24 cellular contexts compared by ENCODE assay signal in genomic region chr5:73746608-73747007, GRCh38.
"Had no signal": no experiment of that assay in that cellular context is flagged by ENCODE, and none has a peak within 500 bp of the region (broad histone marks: within the 10 kb centered on the region; RNA-seq: fewer than 3 reads in every experiment).

No MANE protein-coding gene starts in this region.

- H3K27me3 ChIP-seq: SJSA1 had no signal

- H3K4me3 ChIP-seq: SJSA1, SK-N-MC had no signal

- H3K9me3 ChIP-seq: SJSA1 had no signal

- H3K27ac ChIP-seq: HL-60, SJSA1, SK-N-MC had no signal

- DNase-seq: IMR-90, Karpas-422, KG1, MM.1S, NCI-H1092 treated with DMSO at 0.1 percent for 48 hours, NCI-H1436, NCI-H187, NCI-H2029, NCI-H2081 treated with DMSO at 0.1 percent for 48 hours, NCI-H2171, NCI-H226, NCI-H446, NCI-H510A, NCI-H524 treated with DMSO at 0.1 percent for 48 hours, NCI-H69, NCI-H774, Right ventricle myocardium superior, RPMI8226, SIG-M5 had no signal

- FAIRE-seq: HTR-8/SVneo, RCC 7860 had no signal
